In genomic region chr7:42831051-42831952, GRCh38 we compare ENCODE assay signal across 8 cellular contexts.
DNase-seq lines count a peak whose midpoint lies in the region; ATAC-seq, FAIRE-seq and TF ChIP-seq lines count a peak whose summit lies in the region.

No MANE protein-coding gene starts in this region.

- no peaks in the 10 kb centered on the region for H3K9me3 Mint-ChIP-seq in activated T-cell treated with anti-CD3 and anti-CD28 coated beads, Interleukin-2, amount 50 U/mL, for 24 hours

- H3K4me1 Mint-ChIP-seq in activated T-cell treated with anti-CD3 and anti-CD28 coated beads, Interleukin-2, amount 50 U/mL, for 24 hours (ENCODE audit: low read depth), result no peaks in the 10 kb centered on the region

- H3K9me1 ChIP-seq in endothelial cell of umbilical vein (replicated peaks; ENCODE audit: control insufficient read depth, extremely low read depth, insufficient read depth, low read length), result no peaks in the 10 kb centered on the region

- H4K20me1 ChIP-seq in endothelial cell of umbilical vein (replicated peaks; ENCODE audit: control insufficient read depth, extremely low read depth, insufficient read depth, low read length), result no peaks in the 10 kb centered on the region

- ATAC-seq in GM21786 (IDR thresholded peaks at IDR 0.05; ENCODE audit: unreplicated experiment) (no peak), HG02763 (IDR thresholded peaks at IDR 0.05; ENCODE audit: unreplicated experiment) (no peak)

- no peak overlapping the region for H3K27ac Mint-ChIP-seq in activated T-cell treated with anti-CD3 and anti-CD28 coated beads, Interleukin-2, amount 50 U/mL, for 24 hours

- no peaks in the 10 kb centered on the region for H3K36me3 Mint-ChIP-seq in activated T-cell treated with anti-CD3 and anti-CD28 coated beads, Interleukin-2, amount 50 U/mL, for 24 hours (ENCODE audit: low read depth)

- H3K4me3 Mint-ChIP-seq in activated T-cell treated with anti-CD3 and anti-CD28 coated beads, Interleukin-2, amount 50 U/mL, for 24 hours, result no peak overlapping the region

- intact Hi-C loops in endothelial cell of umbilical vein (cut with micrococcal nuclease), result loop anchor here (1.0 kb wide), 1 partner anchor 891 kb away; no protein-coding TSS in a partner anchor

- TF ChIP-seq POLR2A in endothelial cell of umbilical vein (IDR thresholded peaks at IDR 0.05; ENCODE audit: low read depth, low read length), result no peak

- DNase-seq in Daoy (ENCODE audit: low read depth), result peak; percentile 61
- peak; percentile 37 for DNase-seq in NCI-H460 (ENCODE audit: extremely low read depth, low read depth)
- peak; percentile 10 for DNase-seq in endothelial cell of umbilical vein (ENCODE audit: low read depth, low spot score)
- DNase-seq in activated T-cell treated with anti-CD3 and anti-CD28 coated beads, Interleukin-2, amount 50 U/mL, for 24 hours, result no peak
- no peak for DNase-seq in activated CD4-positive, alpha-beta T cell treated with anti-CD3 and anti-CD28 coated beads, Interleukin-2, amount 50 U/mL, for 1 hour

- H3K4me2 ChIP-seq in endothelial cell of umbilical vein (ENCODE audit: insufficient read depth, low read length), result no peak overlapping the region

- no peaks in the 10 kb centered on the region for H3K79me2 ChIP-seq in endothelial cell of umbilical vein (ENCODE audit: control insufficient read depth, insufficient read depth, low read length)

- POLR2A ChIA-PET in endothelial cell of umbilical vein (lab: Charles Lee), result no interaction called here

- no peak for FAIRE-seq in endothelial cell of umbilical vein (lab: Jason Lieb, UNC)

- H3K36me3 ChIP-seq in endothelial cell of umbilical vein (ENCODE audit: control insufficient read depth in 2 of 2, extremely low read depth in 1 of 2, insufficient read depth in 2 of 2, low read length in 2 of 2), result no peaks in the 10 kb centered on the region
- no peaks in the 10 kb centered on the region for H3K36me3 ChIP-seq in muscle layer of colon (ENCODE audit: insufficient read depth, low read length)

- no peak overlapping the region for H2AFZ ChIP-seq in endothelial cell of umbilical vein (ENCODE audit: low read depth, low read length)

- H3K9ac ChIP-seq in endothelial cell of umbilical vein (replicated peaks; ENCODE audit: extremely low read depth, insufficient read depth, low read length) (no peak overlapping the region), muscle layer of colon (ENCODE audit: low read length) (no peak overlapping the region)

- H3K9me3 ChIP-seq in endothelial cell of umbilical vein (replicated peaks; ENCODE audit: control insufficient read depth, insufficient read depth, low read length) (no peaks in the 10 kb centered on the region), muscle layer of colon (ENCODE audit: low read length) (no peaks in the 10 kb centered on the region)

- TF ChIP-seq CTCF in endothelial cell of umbilical vein (IDR thresholded peaks at IDR 0.05; ENCODE audit: extremely low read depth in 1 of 2, insufficient read depth in 1 of 2, low read depth in 1 of 2, low read length in 2 of 2), result peak; percentile 10 to 32

- BruUV-seq in endothelial cell of umbilical vein (replicated peaks; lab: Mats Ljungman, UMichigan), result no TSS peak

- H3K27me3 ChIP-seq in endothelial cell of umbilical vein (ENCODE audit: control insufficient read depth in 2 of 2, insufficient read depth in 2 of 2, low read length in 2 of 2) (peaks cover 0 to 5% of the 10 kb centered on the region in 2 experiments), muscle layer of colon (ENCODE audit: control insufficient read depth in 1 of 2, insufficient read depth in 2 of 2, low read length in 2 of 2) (no peaks in the 10 kb centered on the region)

- H3K4me1 ChIP-seq in endothelial cell of umbilical vein (ENCODE audit: control insufficient read depth, extremely low read depth, insufficient read depth, low read length), result no peaks in the 10 kb centered on the region
- peaks cover 22% of the 10 kb centered on the region for H3K4me1 ChIP-seq in muscle layer of colon (ENCODE audit: insufficient read depth, low read length)

- CTCF ChIA-PET in endothelial cell of umbilical vein (lab: Charles Lee), result interaction anchor here (0.9 to 7.3 kb wide), 8 partner anchors 12 to 890 kb away, joined by 3 to 89 read pairs (median 8); no protein-coding TSS in a partner anchor

- dilution Hi-C loops in endothelial cell of umbilical vein (cut with MboI; ENCODE audit: extremely low pct_ligation_motif_present, low sequenced_read_pairs), result no loop called here

- peaks cover 40% of the 10 kb centered on the region for H3K27me3 Mint-ChIP-seq in activated T-cell treated with anti-CD3 and anti-CD28 coated beads, Interleukin-2, amount 50 U/mL, for 24 hours

- H3K4me3 ChIP-seq in endothelial cell of umbilical vein (replicated peaks in 1 of 3; ENCODE audit: insufficient read depth in 1 of 3, low read depth in 1 of 3, low read length in 3 of 3), result no peak overlapping the region
- peak overlapping the region in 1 of 2 donors; percentile 26 for H3K4me3 ChIP-seq in muscle layer of colon (ENCODE audit: low read depth in 1 of 2, low read length in 2 of 2)

- H3K27ac ChIP-seq in endothelial cell of umbilical vein (ENCODE audit: insufficient read depth, low read depth, low read length) (no peak overlapping the region), muscle layer of colon (ENCODE audit: low read depth, low read length) (peak overlapping the region; percentile 3)

TF ChIP-seq in endothelial cell of umbilical vein, 7 proteins besides CTCF, POLR2A, EP300 and RAD21:
- TF ChIP-seq JUN (IDR thresholded peaks at IDR 0.05; ENCODE audit: borderline replicate concordance, insufficient read depth, insufficient read length, low read depth) (no peak), POLR2AphosphoS5 (IDR thresholded peaks at IDR 0.05; ENCODE audit: insufficient read depth, low read depth, low read length) (no peak), MYC (IDR thresholded peaks at IDR 0.05; ENCODE audit: low read depth, low read length) (no peak), EZH2 (IDR thresholded peaks at IDR 0.05; ENCODE audit: borderline replicate concordance, low read depth, low read length, severe bottlenecking) (no peak)
- TF ChIP-seq, protein P1, sequence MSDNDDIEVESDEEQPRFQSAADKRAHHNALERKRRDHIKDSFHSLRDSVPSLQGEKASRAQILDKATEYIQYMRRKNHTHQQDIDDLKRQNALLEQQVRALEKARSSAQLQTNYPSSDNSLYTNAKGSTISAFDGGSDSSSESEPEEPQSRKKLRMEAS (IDR thresholded peaks at IDR 0.05; ENCODE audit: insufficient read depth, insufficient read length), result no peak
TF ChIP-seq in endothelial cell of umbilical vein: peak in this region for 0.

Comparison
In these comparisons a context has a peak if more than half of its experiments do, and no peak if none do; other contexts are left out.
1. DNase-seq: peak in Daoy (single experiment), NCI-H460 (single experiment) and endothelial cell of umbilical vein (single experiment); none in activated T-cell treated with anti-CD3 and anti-CD28 coated beads, Interleukin-2, amount 50 U/mL, for 24 hours (single experiment) and activated CD4-positive, alpha-beta T cell treated with anti-CD3 and anti-CD28 coated beads, Interleukin-2, amount 50 U/mL, for 1 hour (single experiment).